ENCODE assay signal across 11 cellular contexts in genomic region chr12:94706250-94706661, GRCh38. TPM values are rescaled to one million over a fixed set of nuclear protein-coding genes. Genes with fewer than 3 reads are reported as not detected.
DNase-seq lines count a peak whose midpoint lies in the region; ATAC-seq and TF ChIP-seq lines count a peak whose summit lies in the region.
"Had no signal": no experiment of that assay in that cellular context is flagged by ENCODE, and none has a peak within 500 bp of the region (broad histone marks: within the 10 kb centered on the region; RNA-seq: fewer than 3 reads in every experiment).

No MANE protein-coding gene starts in this region.

- ATAC-seq in GM18520 (IDR thresholded peaks at IDR 0.05; ENCODE audit: unreplicated experiment) (peak; percentile 80), GM21367 (IDR thresholded peaks at IDR 0.05; ENCODE audit: unreplicated experiment) (peak; percentile 40), HG03103 (IDR thresholded peaks at IDR 0.05; ENCODE audit: low read depth, unreplicated experiment) (peak; percentile 64)

- intact Hi-C loops in transverse colon (cut with DNase I; ENCODE audit: low total_unique reads) = no loop called here

- in situ Hi-C loops in transverse colon (cut with MboI; ENCODE audit: low pct_ligation_motif_present in 1 of 4, low pct_unique_long_range_greater_than_20kb in 1 of 4, low sequenced_read_pairs in 3 of 4) = no loop called here

- TF ChIP-seq CTCF in transverse colon (IDR thresholded peaks at IDR 0.05) = no peak

- H3K27me3 ChIP-seq in transverse colon = no peaks in the 10 kb centered on the region

- H3K36me3 ChIP-seq in transverse colon = no peaks in the 10 kb centered on the region

- TF ChIP-seq EP300 in transverse colon (IDR thresholded peaks at IDR 0.05; ENCODE audit: low read depth) = no peak

- TF ChIP-seq POLR2A in transverse colon (IDR thresholded peaks at IDR 0.05) = no peak

- DNase-seq in iris pigment epithelial cell (ENCODE audit: low read depth) (peak; percentile 26), GDM1 (lab: John Stamatoyannopoulos, UW) (no peak), MV-4-11 (lab: John Stamatoyannopoulos, UW) (no peak), transverse colon (no peak)
- DNase-seq: effector CD8-positive, alpha-beta T cell; NCI-H2107; RPMI8226; small intestine had no signal

- 20 to 40% methylated on average over 1 to 4 of the region's 4 CpGs for WGBS in transverse colon (ENCODE audit: low coverage in 1 of 2), 2 donors

- no peak overlapping the region for H3K4me3 ChIP-seq in transverse colon

- H3K27ac ChIP-seq in transverse colon = no peak overlapping the region

- H3K9me3 ChIP-seq in transverse colon = no peaks in the 10 kb centered on the region

- H3K4me1 ChIP-seq in transverse colon = peaks cover 0 to 33% (median 3%) of the 10 kb centered on the region in 4 donors

RNA-seq across cellular contexts. Expression of gene TMCC3, which starts 55.9 kb away (rescaled TPM):
- total RNA-seq in transverse colon = 10 to 100 TPM in 3 of 4 donors, 1 to 10 TPM in 1; 6.4 to 79.3 (median 65.9) TPM
